ENCODE assay signal across 25 cellular contexts in genomic region chr15:41854443-41854842, GRCh38.
"Had no signal": no experiment of that assay in that cellular context is flagged by ENCODE, and none has a peak within 500 bp of the region (broad histone marks: within the 10 kb centered on the region; RNA-seq: fewer than 3 reads in every experiment).

No MANE protein-coding gene starts in this region.

- H3K9ac ChIP-seq: parathyroid adenoma had no signal

- H3K27me3 ChIP-seq: heart right ventricle, left lung, right atrium auricular region, upper lobe of right lung, uterus had no signal

- H3K27ac ChIP-seq: coronary artery, esophagus squamous epithelium, heart right ventricle, left lung, neutrophil, parathyroid adenoma, prostate gland, right atrium auricular region, sigmoid colon, thoracic aorta, transverse colon, upper lobe of right lung, uterus had no signal

- DNase-seq: dermis blood vessel endothelial cell; effector memory CD4-positive, alpha-beta T cell; erythroblast; esophagus squamous epithelium; foreskin melanocyte; glutamatergic neuron; heart right ventricle; hippocampal formation; left cardiac atrium; left lung; naive thymus-derived CD8-positive, alpha-beta T cell; sigmoid colon; stimulated activated CD4-positive, alpha-beta T cell treated with anti-CD3 and anti-CD28 coated beads, Interleukin-2, amount 100 ng/mL, for 24 hours; stimulated activated CD4-positive, alpha-beta T cell treated with anti-CD3 and anti-CD28 coated beads, Interleukin-4, amount 100 ng/mL, for 24 hours; stimulated activated naive CD8-positive, alpha-beta T cell treated with anti-CD3 and anti-CD28 coated beads, Interleukin-15, Interleukin-2, amounts not matched to agents 100 U/mL and 50 U/mL, for 24 hours; transverse colon; upper lobe of right lung; uterus had no signal

- H3K9me3 ChIP-seq: esophagus squamous epithelium, heart right ventricle, left lung, neutrophil, prostate gland, right atrium auricular region, sigmoid colon, thoracic aorta, transverse colon, upper lobe of right lung, uterus had no signal

- ATAC-seq: heart right ventricle; left cardiac atrium; left lung; naive thymus-derived CD8-positive, alpha-beta T cell; stimulated activated memory B cell treated with anti-CD40 and anti-IgM and Interleukin-4, amounts not matched to agents 10 μg/mL and 1 μg/mL and 100 μg/mL, for 72 hours; stimulated activated naive CD8-positive, alpha-beta T cell treated with anti-CD3 and anti-CD28 coated beads, Interleukin-15, Interleukin-2, amounts not matched to agents 100 U/mL and 50 U/mL, for 24 hours; upper lobe of right lung had no signal

- H3K79me2 ChIP-seq: parathyroid adenoma had no signal

- H3K4me3 ChIP-seq: coronary artery, esophagus squamous epithelium, heart right ventricle, left lung, prostate gland, right atrium auricular region, sigmoid colon, thoracic aorta, transverse colon, upper lobe of right lung, uterus had no signal

- H3K36me3 ChIP-seq: esophagus squamous epithelium, heart right ventricle, prostate gland, right atrium auricular region, sigmoid colon, thoracic aorta, transverse colon, upper lobe of right lung, uterus had no signal

- H2AFZ ChIP-seq: parathyroid adenoma had no signal

- H3K4me1 ChIP-seq: heart right ventricle, parathyroid adenoma, prostate gland, right atrium auricular region, sigmoid colon, transverse colon, upper lobe of right lung, uterus had no signal
